Comparison of ENCODE assay signal across 23 cellular contexts in the genomic region with DNA sequence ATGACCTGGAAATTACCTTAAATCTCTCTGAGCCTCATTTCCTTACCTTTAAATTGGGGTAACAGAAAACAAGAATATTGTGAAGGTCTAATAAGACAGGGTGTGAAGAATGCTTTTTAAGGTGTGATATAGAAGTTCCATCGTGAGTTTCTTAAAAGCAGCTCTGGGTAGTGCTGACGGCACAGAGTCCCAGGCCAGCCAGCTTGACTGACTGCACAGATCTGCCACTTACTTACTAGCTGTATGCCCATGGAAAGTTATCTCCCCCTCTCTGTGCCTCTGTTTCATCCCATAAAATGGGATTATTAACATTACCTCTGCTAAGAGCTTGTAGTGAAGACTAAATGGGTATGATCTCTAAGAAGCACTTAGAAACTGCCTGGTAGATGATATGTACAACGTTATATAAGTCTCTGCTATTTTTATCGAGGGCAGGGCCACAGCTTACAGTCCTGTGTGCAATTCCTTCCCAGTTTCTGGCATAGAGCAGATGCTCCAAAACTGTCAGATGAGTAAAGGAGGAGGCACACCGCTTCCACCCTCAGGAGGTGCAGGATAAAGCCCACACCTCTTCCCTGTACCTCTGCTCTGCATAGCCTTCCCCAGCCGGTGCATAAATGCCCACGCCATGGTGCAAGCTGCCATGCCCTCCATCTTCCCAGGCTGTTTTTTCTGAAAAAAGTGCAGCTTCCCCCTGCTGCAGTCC.
DNase-seq lines count a peak whose midpoint lies in the region; ATAC-seq and TF ChIP-seq lines count a peak whose summit lies in the region.
"Had no signal": no experiment of that assay in that cellular context is flagged by ENCODE, and none has a peak within 500 bp of the region (broad histone marks: within the 10 kb centered on the region; RNA-seq: fewer than 3 reads in every experiment).

No MANE protein-coding gene starts in this region.

- H3K27ac Mint-ChIP-seq in CD4-positive, alpha-beta memory T cell, result no peak overlapping the region
- H3K27ac Mint-ChIP-seq: activated CD8-positive, alpha-beta T cell treated with anti-CD3 and anti-CD28 coated beads, Interleukin-2, amount 10 ng/mL, durations not matched to agents 7 days and 5 days; CD8-positive, alpha-beta T cell had no signal

- peaks cover 1 to 13% of the 10 kb centered on the region in 2 donors for H3K36me3 Mint-ChIP-seq in CD4-positive, alpha-beta memory T cell
- H3K36me3 Mint-ChIP-seq: natural killer cell had no signal

- WGBS in heart right ventricle, 2 donors, result 54% methylated on average over 7 of the region's 7 CpGs
- WGBS in aorta, 2 donors, result 58 to 59% methylated on average over 7 of the region's 7 CpGs

- intact Hi-C loops in heart right ventricle (cut with DNase I) (loop anchor here in 1 of 10 donors (10.0 kb wide), 1 partner anchor 47 kb away; no protein-coding TSS in a partner anchor), aorta (cut with DNase I) (no loop called here)
- intact Hi-C loops in CD4-positive, alpha-beta memory T cell (cut with micrococcal nuclease), result no loop called here

- no peaks in the 10 kb centered on the region for H3K27me3 Mint-ChIP-seq in CD4-positive, alpha-beta memory T cell

- peaks cover 13 to 26% (median 22%) of the 10 kb centered on the region in 4 donors for H3K4me1 Mint-ChIP-seq in CD4-positive, alpha-beta memory T cell

- no peaks in the 10 kb centered on the region for H3K9me3 Mint-ChIP-seq in CD4-positive, alpha-beta memory T cell
- H3K9me3 Mint-ChIP-seq: CD8-positive, alpha-beta T cell; natural killer cell had no signal

- peak in 6 of 8 donors; percentile 38 to 73 (median 56) for ATAC-seq in heart right ventricle
- peak; percentile 27 for ATAC-seq in aorta (ENCODE audit: low FRiP score)
- ATAC-seq: activated CD8-positive, alpha-beta T cell treated with anti-CD3 and anti-CD28 coated beads, Interleukin-2, amount 10 ng/mL, durations not matched to agents 7 days and 5 days; CD8-positive, alpha-beta T cell; natural killer cell; sciatic nerve had no signal

- H3K27me3 ChIP-seq in heart right ventricle (no peaks in the 10 kb centered on the region), aorta (ENCODE audit: control insufficient read depth in 1 of 2, insufficient read depth in 2 of 2, low read length in 1 of 2) (no peaks in the 10 kb centered on the region)
- no peaks in the 10 kb centered on the region for H3K27me3 ChIP-seq in CD4-positive, alpha-beta memory T cell (ENCODE audit: insufficient read depth, low read length)
- H3K27me3 ChIP-seq: cardiac muscle cell, ovary, uterus had no signal

- TF ChIP-seq CTCF in heart right ventricle (IDR thresholded peaks at IDR 0.05), result no peak

- H3K27ac ChIP-seq in heart right ventricle (peak overlapping the region in 6 of 10 donors; percentile 6 to 42 (median 14)), aorta (ENCODE audit: low read depth in 1 of 2, low read length in 2 of 2) (no peak overlapping the region)
- H3K27ac ChIP-seq in CD4-positive, alpha-beta memory T cell (ENCODE audit: low read depth, low read length), result no peak overlapping the region
- H3K27ac ChIP-seq: cardiac muscle cell, ovary, uterus had no signal

- POLR2A ChIA-PET in CD4-positive, alpha-beta memory T cell (lab: Charles Lee; ENCODE audit: partially characterized antibody), result no interaction called here

- no peak overlapping the region for H3K4me3 ChIP-seq in heart right ventricle
- no peak overlapping the region for H3K4me3 ChIP-seq in aorta (ENCODE audit: low read length in 2 of 2)
- no peak overlapping the region for H3K4me3 ChIP-seq in CD4-positive, alpha-beta memory T cell (ENCODE audit: low read length in 2 of 2)
- H3K4me3 ChIP-seq: cardiac muscle cell, ovary, uterus had no signal

- no peak overlapping the region for H3K4me3 Mint-ChIP-seq in CD4-positive, alpha-beta memory T cell
- H3K4me3 Mint-ChIP-seq: activated CD8-positive, alpha-beta T cell treated with anti-CD3 and anti-CD28 coated beads, Interleukin-2, amount 10 ng/mL, durations not matched to agents 7 days and 5 days; CD8-positive, alpha-beta T cell; natural killer cell had no signal

- DNase-seq in cerebellar cortex (ENCODE audit: low spot score) (peak; percentile 77), heart right ventricle (no peak), occipital lobe (lab: John Stamatoyannopoulos, UW) (peak; percentile 26), aorta (no peak), HuH-7 (ENCODE audit: low spot score) (no peak), D341Med (ENCODE audit: low spot score) (no peak)
- no peak for DNase-seq in CD4-positive, alpha-beta memory T cell
- DNase-seq: activated CD4-positive, CD25-positive, alpha-beta regulatory T cell treated with anti-CD3 and anti-CD28 coated beads, Interleukin-2, amount 50 U/mL, for 72 hours; activated CD8-positive, alpha-beta T cell treated with anti-CD3 and anti-CD28 coated beads, Interleukin-2, amount 10 ng/mL, durations not matched to agents 7 days and 5 days; CD8-positive, alpha-beta T cell; DMS79 treated with DMSO at 0.1 percent for 48 hours; effector CD4-positive, alpha-beta T cell; erythroblast; KG1; natural killer cell; NCI-H1436 treated with DMSO at 0.1 percent for 48 hours; NCI-H2171 treated with DMSO at 0.1 percent for 48 hours; NCI-H69; ovary; SHP77; uterus had no signal

- H3K4me1 ChIP-seq in heart right ventricle, result peaks cover 3 to 94% (median 56%) of the 10 kb centered on the region in 9 donors
- peaks cover 0 to 4% of the 10 kb centered on the region in 2 donors for H3K4me1 ChIP-seq in aorta (ENCODE audit: control insufficient read depth in 1 of 2, insufficient read depth in 2 of 2, low read length in 2 of 2)
- H3K4me1 ChIP-seq in CD4-positive, alpha-beta memory T cell (ENCODE audit: insufficient read depth, low read length), result no peaks in the 10 kb centered on the region
- H3K4me1 ChIP-seq: uterus had no signal

- H3K36me3 ChIP-seq in heart right ventricle, result no peaks in the 10 kb centered on the region
- H3K36me3 ChIP-seq in aorta (ENCODE audit: control insufficient read depth in 1 of 2, insufficient read depth in 2 of 2, low read length in 1 of 2), result no peaks in the 10 kb centered on the region
- no peaks in the 10 kb centered on the region for H3K36me3 ChIP-seq in CD4-positive, alpha-beta memory T cell (ENCODE audit: insufficient read depth, low read length)
- H3K36me3 ChIP-seq: cardiac muscle cell, ovary, uterus had no signal

- no peaks in the 10 kb centered on the region for H3K9me3 ChIP-seq in heart right ventricle
- no peaks in the 10 kb centered on the region for H3K9me3 ChIP-seq in aorta (ENCODE audit: control insufficient read depth, low read length)
- H3K9me3 ChIP-seq in CD4-positive, alpha-beta memory T cell (ENCODE audit: control insufficient read depth in 1 of 2, low read length in 2 of 2), result no peaks in the 10 kb centered on the region
- H3K9me3 ChIP-seq: ovary, uterus had no signal

- CTCF ChIA-PET in CD4-positive, alpha-beta memory T cell (lab: Charles Lee; ENCODE audit: partially characterized antibody), result no interaction called here

Comparison
In these comparisons a context has a peak if more than half of its experiments do, and no peak if none do; other contexts are left out.
1. DNase-seq: peak in cerebellar cortex (single experiment) and occipital lobe (single experiment); none in heart right ventricle (0 of 2), aorta (0 of 2), HuH-7 (single experiment), D341Med (single experiment) and CD4-positive, alpha-beta memory T cell (0 of 5).
2. H3K27ac ChIP-seq: peak in heart right ventricle (6 of 10); none in aorta (0 of 2) and CD4-positive, alpha-beta memory T cell (single experiment).